17 cellular contexts compared by ENCODE assay signal in the genomic region with DNA sequence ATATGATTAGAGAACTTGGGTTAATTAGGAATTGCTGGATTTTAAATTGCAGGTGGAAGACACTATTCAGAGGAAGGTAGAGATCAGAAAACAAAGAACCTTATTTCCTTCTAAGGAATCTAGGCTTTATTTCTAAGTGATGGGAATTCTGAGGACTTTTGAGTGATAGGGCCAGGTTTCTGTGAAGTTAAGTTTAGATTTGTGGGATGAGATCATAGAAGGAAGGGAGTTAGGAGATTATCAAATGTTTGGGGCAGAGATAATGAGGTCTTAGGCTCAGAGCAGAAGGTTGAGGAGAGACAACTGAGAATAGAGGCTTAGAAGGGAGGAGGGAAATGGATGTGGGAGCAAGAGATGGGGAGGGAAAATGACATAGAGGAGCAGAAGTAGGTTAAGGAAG.
DNase-seq lines count a peak whose midpoint lies in the region; FAIRE-seq and TF ChIP-seq lines count a peak whose summit lies in the region.
"Had no signal": no experiment of that assay in that cellular context is flagged by ENCODE, and none has a peak within 500 bp of the region (broad histone marks: within the 10 kb centered on the region; RNA-seq: fewer than 3 reads in every experiment).

No MANE protein-coding gene starts in this region.

- H3K27me3 Mint-ChIP-seq in T-helper 2 cell treated with Interferon-gamma antibody and Interleukin-4, amounts not matched to agents 5 μg/mL and 100 μg/mL, for 36 hours (ENCODE audit: low read depth): peaks cover 12% of the 10 kb centered on the region

- H3K27me3 ChIP-seq in WERI-Rb-1 (ENCODE audit: insufficient read depth, low read depth, severe bottlenecking): no peaks in the 10 kb centered on the region
- no peaks in the 10 kb centered on the region for H3K27me3 ChIP-seq in neuron (ENCODE audit: insufficient read depth, low read length)
- H3K27me3 ChIP-seq in ovary: no peaks in the 10 kb centered on the region
- H3K27me3 ChIP-seq: BLaER1 treated with 17β-estradiol and CSF1 and Interleukin-3, amounts not matched to agents 10 nM and 100 nM had no signal

- peak overlapping the region; percentile 26 for H2AFZ ChIP-seq in neuron (ENCODE audit: low read depth, low read length)
- H2AFZ ChIP-seq: GM23338 had no signal

- H3K4me3 Mint-ChIP-seq in T-helper 2 cell treated with Interferon-gamma antibody and Interleukin-4, amounts not matched to agents 5 μg/mL and 100 μg/mL, for 36 hours: no peak overlapping the region
- H3K4me3 Mint-ChIP-seq: B cell; CD8-positive, alpha-beta T cell; GM23338; HFFc6 had no signal

- no peaks in the 10 kb centered on the region for H3K36me3 ChIP-seq in WERI-Rb-1
- H3K36me3 ChIP-seq in neuron (ENCODE audit: insufficient read depth, low read length): no peaks in the 10 kb centered on the region
- no peaks in the 10 kb centered on the region for H3K36me3 ChIP-seq in ovary
- H3K36me3 ChIP-seq: BLaER1 treated with 17β-estradiol and CSF1 and Interleukin-3, amounts not matched to agents 10 nM and 100 nM had no signal

- intact Hi-C loops in ovary (cut with DNase I): loop anchor here in 1 of 4 donors (10.0 kb wide), 1 partner anchor 208 kb away; no protein-coding TSS in a partner anchor

- DNase-seq in NCI-H226 (peak; percentile 5), WERI-Rb-1 (peak; percentile 9), ovary (no peak), GM12891 (ENCODE audit: insufficient read length, low spot score) (no peak)
- DNase-seq in T-helper 2 cell treated with Interferon-gamma antibody and Interleukin-4, amounts not matched to agents 5 μg/mL and 100 μg/mL, for 36 hours (ENCODE audit: low spot score): no peak
- DNase-seq: Calu3; CD8-positive, alpha-beta T cell; DMS79 treated with DMSO at 0.1 percent for 48 hours; GF-D8; HFFc6 had no signal

- no peak for TF ChIP-seq EP300 in ovary (IDR thresholded peaks at IDR 0.05)

- FAIRE-seq in GM12891 (lab: Jason Lieb, UNC): no peak
- FAIRE-seq: GM19239, H54 had no signal

- H3K9me3 ChIP-seq in WERI-Rb-1 (ENCODE audit: severe bottlenecking): no peaks in the 10 kb centered on the region
- no peaks in the 10 kb centered on the region for H3K9me3 ChIP-seq in neuron (ENCODE audit: low read length)
- H3K9me3 ChIP-seq in ovary: no peaks in the 10 kb centered on the region
- H3K9me3 ChIP-seq: BLaER1 treated with 17β-estradiol and CSF1 and Interleukin-3, amounts not matched to agents 10 nM and 100 nM had no signal

- no peak overlapping the region for H3K27ac Mint-ChIP-seq in T-helper 2 cell treated with Interferon-gamma antibody and Interleukin-4, amounts not matched to agents 5 μg/mL and 100 μg/mL, for 36 hours
- H3K27ac Mint-ChIP-seq: B cell; CD8-positive, alpha-beta T cell; GM23338; HFFc6 had no signal

- no peaks in the 10 kb centered on the region for H3K9me3 Mint-ChIP-seq in T-helper 2 cell treated with Interferon-gamma antibody and Interleukin-4, amounts not matched to agents 5 μg/mL and 100 μg/mL, for 36 hours
- H3K9me3 Mint-ChIP-seq: CD8-positive, alpha-beta T cell; GM23338; HFFc6 had no signal

- TF ChIP-seq CTCF in WERI-Rb-1 (IDR thresholded peaks at IDR 0.05; ENCODE audit: low read depth, low read length): no peak
- TF ChIP-seq CTCF in ovary (IDR thresholded peaks at IDR 0.05): no peak

- no peak overlapping the region for H3K27ac ChIP-seq in WERI-Rb-1
- H3K27ac ChIP-seq in ovary: no peak overlapping the region
- H3K27ac ChIP-seq: BLaER1 treated with 17β-estradiol and CSF1 and Interleukin-3, amounts not matched to agents 10 nM and 100 nM; HL-60 had no signal

- H3K4me1 ChIP-seq in neuron (ENCODE audit: insufficient read depth, low read length) (no peaks in the 10 kb centered on the region), ovary (ENCODE audit: insufficient read depth) (no peaks in the 10 kb centered on the region)
- H3K4me1 ChIP-seq: BLaER1 treated with 17β-estradiol and CSF1 and Interleukin-3, amounts not matched to agents 10 nM and 100 nM had no signal

- H3K4me3 ChIP-seq in WERI-Rb-1 (ENCODE audit: low read depth, low read length): no peak overlapping the region
- no peak overlapping the region for H3K4me3 ChIP-seq in neuron (ENCODE audit: low read length)
- no peak overlapping the region for H3K4me3 ChIP-seq in ovary
- H3K4me3 ChIP-seq: BLaER1 treated with 17β-estradiol and CSF1 and Interleukin-3, amounts not matched to agents 10 nM and 100 nM; GM23338 had no signal

- no peaks in the 10 kb centered on the region for H3K4me1 Mint-ChIP-seq in T-helper 2 cell treated with Interferon-gamma antibody and Interleukin-4, amounts not matched to agents 5 μg/mL and 100 μg/mL, for 36 hours (ENCODE audit: low read depth)
- H3K4me1 Mint-ChIP-seq: B cell had no signal

- H3K36me3 Mint-ChIP-seq in T-helper 2 cell treated with Interferon-gamma antibody and Interleukin-4, amounts not matched to agents 5 μg/mL and 100 μg/mL, for 36 hours (ENCODE audit: low read depth): no peaks in the 10 kb centered on the region
- H3K36me3 Mint-ChIP-seq: CD8-positive, alpha-beta T cell had no signal

- TF ChIP-seq POLR2A in ovary (IDR thresholded peaks at IDR 0.05): no peak
- no peak for TF ChIP-seq POLR2A in GM12891 (IDR thresholded peaks at IDR 0.05; ENCODE audit: low read depth, low read length)

TF ChIP-seq in GM12891, 5 proteins besides CTCF, POLR2A, EP300 and RAD21:
- TF ChIP-seq POU2F2 (IDR thresholded peaks at IDR 0.05; ENCODE audit: low read depth, low read length): no peak
- no peak for TF ChIP-seq SPI1 (IDR thresholded peaks at IDR 0.05; ENCODE audit: low read depth, low read length)
- TF ChIP-seq TAF1 (IDR thresholded peaks at IDR 0.05; ENCODE audit: low read depth, low read length): no peak
- TF ChIP-seq POLR2AphosphoS5 (IDR thresholded peaks at IDR 0.05; ENCODE audit: low read depth, low read length): no peak
- no peak for TF ChIP-seq PAX5 (IDR thresholded peaks at IDR 0.05; ENCODE audit: insufficient read depth, low read length, severe bottlenecking)

Comparison
In these comparisons a context has a peak if more than half of its experiments do, and no peak if none do; other contexts are left out.
1. DNase-seq: peak in NCI-H226 (single experiment) and WERI-Rb-1 (single experiment); none in ovary (0 of 5), T-helper 2 cell treated with Interferon-gamma antibody and Interleukin-4, amounts not matched to agents 5 μg/mL and 100 μg/mL, for 36 hours (single experiment) and GM12891 (single experiment).